In the genomic region with DNA sequence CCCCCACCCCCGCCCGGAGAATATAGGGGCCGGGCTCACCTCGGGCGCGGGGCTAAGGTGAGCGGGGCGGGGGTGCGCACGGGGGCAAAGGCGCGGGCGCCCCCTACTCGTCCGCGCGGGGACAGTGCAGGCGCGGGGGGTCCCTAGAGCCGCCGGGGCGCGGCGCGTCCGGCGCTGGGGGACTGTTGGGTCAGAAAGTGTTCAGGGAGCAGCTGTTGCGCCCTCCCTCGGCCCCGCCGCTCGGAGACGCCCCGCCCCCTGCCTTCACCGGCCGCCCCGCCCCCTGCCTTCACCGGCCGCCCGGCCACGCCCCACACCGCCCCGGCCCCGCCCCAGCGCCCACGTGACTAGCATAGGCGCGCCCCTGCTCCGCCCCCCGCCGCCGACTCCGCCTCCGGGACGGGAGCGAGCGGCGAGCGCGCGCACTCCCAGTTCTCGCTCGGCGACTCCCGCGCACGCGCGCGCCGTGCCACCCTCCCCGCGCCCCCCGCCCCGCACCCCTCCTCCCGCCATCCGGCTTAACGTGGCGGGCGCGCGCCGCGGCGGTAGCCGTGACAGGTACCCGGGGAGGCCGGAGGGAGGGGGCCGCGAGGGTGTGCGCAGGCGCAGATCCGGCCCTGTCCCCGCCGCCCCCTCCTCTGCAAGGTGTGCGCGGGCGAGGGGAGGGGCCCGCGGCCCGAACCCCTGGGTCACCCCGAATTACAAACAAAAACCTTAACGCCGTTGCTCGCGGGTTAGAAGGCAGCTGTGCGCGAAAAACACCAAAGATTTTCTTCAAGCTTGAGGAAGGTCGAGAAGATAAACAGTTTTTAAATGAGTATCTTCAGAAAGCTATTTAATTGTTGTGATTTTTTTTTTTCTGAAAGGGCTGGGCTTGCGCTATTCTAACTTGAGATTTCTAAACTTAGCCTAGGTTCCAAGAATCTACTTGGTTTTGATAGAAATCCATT, we compare ENCODE assay signal across 8 cellular contexts. TPM values are rescaled to one million over a fixed set of nuclear protein-coding genes. Genes with fewer than 3 reads are reported as not detected.
DNase-seq lines count a peak whose midpoint lies in the region; ATAC-seq and TF ChIP-seq lines count a peak whose summit lies in the region.

No MANE protein-coding gene starts in this region.

- intact Hi-C loops in Caco-2 (cut with micrococcal nuclease; ENCODE audit: unreplicated experiment) = loop anchor here (1.0 to 5.0 kb wide), 10 partner anchors 15 to 323 kb away; no protein-coding TSS in a partner anchor

- no TSS peak for BruUV-seq in Caco-2 (replicated peaks; lab: Mats Ljungman, UMichigan)

- DNase-seq in Caco-2 (peak; percentile 99 to 100), NOMO-1 treated with dmso at 0.1 percent for 144 hours (lab: John Stamatoyannopoulos, UW; ENCODE audit: unreplicated experiment) (peak; percentile 83), epithelial cell of esophagus (ENCODE audit: low read depth) (peak; percentile 95)
- DNase-seq in activated CD8-positive, alpha-beta memory T cell treated with anti-CD3 and anti-CD28 coated beads, Interleukin-2, amount 50 U/mL, for 48 hours = peak; percentile 100
- peak; percentile 95 to 96 for DNase-seq in stimulated activated CD8-positive, alpha-beta memory T cell treated with anti-CD3 and anti-CD28 coated beads, Interleukin-4, amount 100 ng/mL, for 4 hours (ENCODE audit: low read depth in 2 of 2, low spot score in 1 of 2)

- peak overlapping the region; percentile 87 for H3K4me3 Mint-ChIP-seq in Caco-2 (ENCODE audit: unreplicated experiment)

- no peaks in the 10 kb centered on the region for H3K9me3 ChIP-seq in Caco-2
- no peaks in the 10 kb centered on the region for H3K9me3 ChIP-seq in HUES48 (ENCODE audit: control insufficient read depth, insufficient read depth, low read length)
- H3K9me3 ChIP-seq in mucosa of rectum (ENCODE audit: control insufficient read depth in 2 of 2, low read length in 2 of 2) = no peaks in the 10 kb centered on the region

- H3K4me1 Mint-ChIP-seq in Caco-2 (ENCODE audit: low read depth, unreplicated experiment) = peaks cover 44% of the 10 kb centered on the region

- TF ChIP-seq CTCF in Caco-2 (IDR thresholded peaks at IDR 0.05; ENCODE audit: insufficient read depth in 1 of 2, low read depth in 1 of 2, low read length in 1 of 2, severe bottlenecking in 1 of 2, unreplicated experiment in 1 of 2) (peak; percentile 64 to 79), epithelial cell of esophagus (IDR thresholded peaks at IDR 0.05; ENCODE audit: insufficient read depth, low read depth, low read length, missing control alignments) (no peak)

- H3K36me3 ChIP-seq in Caco-2 (ENCODE audit: control insufficient read depth, insufficient read depth, low read length) (no peaks in the 10 kb centered on the region), HUES48 (ENCODE audit: control insufficient read depth, insufficient read depth, low read length) (no peaks in the 10 kb centered on the region), mucosa of rectum (ENCODE audit: control insufficient read depth in 2 of 2, insufficient read depth in 2 of 2, low read length in 2 of 2) (no peaks in the 10 kb centered on the region)

- CTCF ChIA-PET in Caco-2 (lab: Charles Lee) = interaction anchor here (0.6 to 2.0 kb wide), 23 partner anchors 12 to 581 kb away, joined by 3 to 15 read pairs (median 4); no protein-coding TSS in a partner anchor

- peak; percentile 65 for ATAC-seq in GM21390 (IDR thresholded peaks at IDR 0.05; ENCODE audit: unreplicated experiment)

- no peaks in the 10 kb centered on the region for H3K27me3 Mint-ChIP-seq in Caco-2 (ENCODE audit: insufficient read depth, unreplicated experiment)

- H3K27me3 ChIP-seq in Caco-2 (replicated peaks; ENCODE audit: control insufficient read depth, insufficient read depth, low read length) (no peaks in the 10 kb centered on the region), HUES48 (ENCODE audit: control insufficient read depth, insufficient read depth, low read length) (no peaks in the 10 kb centered on the region), mucosa of rectum (ENCODE audit: control insufficient read depth in 2 of 2, insufficient read depth in 2 of 2, low read length in 2 of 2) (no peaks in the 10 kb centered on the region)

- no peaks in the 10 kb centered on the region for H3K9me3 Mint-ChIP-seq in Caco-2 (ENCODE audit: unreplicated experiment)

- POLR2A ChIA-PET in Caco-2 (lab: Charles Lee) = interaction anchor here (0.6 to 1.6 kb wide), 12 partner anchors 15 to 320 kb away, joined by 3 to 24 read pairs (median 5); no protein-coding TSS in a partner anchor

- peaks cover 8% of the 10 kb centered on the region for H3K36me3 Mint-ChIP-seq in Caco-2 (ENCODE audit: insufficient read depth, unreplicated experiment)

- peak overlapping the region; percentile 80 for H3K27ac Mint-ChIP-seq in Caco-2 (ENCODE audit: unreplicated experiment)

- peak overlapping the region; percentile 93 for H3K27ac ChIP-seq in HUES48 (ENCODE audit: low read depth, low read length)
- H3K27ac ChIP-seq in mucosa of rectum (ENCODE audit: low read depth in 2 of 2, low read length in 2 of 2) = peak overlapping the region; percentile 97 to 98

- H3K9ac ChIP-seq in HUES48 (ENCODE audit: low read depth, low read length) (peak overlapping the region; percentile 85), mucosa of rectum (ENCODE audit: low read depth in 1 of 2, low read length in 2 of 2) (peak overlapping the region; percentile 80 to 89)

- H3K4me1 ChIP-seq in Caco-2 (peaks cover 38% of the 10 kb centered on the region), HUES48 (ENCODE audit: control insufficient read depth, insufficient read depth, low read length) (peaks cover 47% of the 10 kb centered on the region), mucosa of rectum (ENCODE audit: control insufficient read depth in 2 of 2, insufficient read depth in 2 of 2, low read length in 2 of 2) (peaks cover 4 to 10% of the 10 kb centered on the region in 2 donors)

- peak overlapping the region; percentile 98 for H3K4me3 ChIP-seq in Caco-2 (ENCODE audit: low read depth, low read length)
- H3K4me3 ChIP-seq in HUES48 (ENCODE audit: low read depth, low read length) = peak overlapping the region; percentile 85
- H3K4me3 ChIP-seq in epithelial cell of esophagus (ENCODE audit: low read length) = peak overlapping the region; percentile 58
- peak overlapping the region; percentile 68 to 70 for H3K4me3 ChIP-seq in mucosa of rectum (ENCODE audit: low read length in 2 of 2)

RNA-seq across cellular contexts. Expression of gene ZNF217, which starts 0.7 kb away (rescaled TPM):
- 65.5 and 73.2 TPM in 2 replicates for total RNA-seq in Caco-2 (2022)

Comparison
In these comparisons a context has a peak if more than half of its experiments do, and no peak if none do; other contexts are left out.
1. Peak in every context shown above with its lines: DNase-seq, ATAC-seq, H3K4me3 ChIP-seq and H3K27ac ChIP-seq.